In the genomic region with DNA sequence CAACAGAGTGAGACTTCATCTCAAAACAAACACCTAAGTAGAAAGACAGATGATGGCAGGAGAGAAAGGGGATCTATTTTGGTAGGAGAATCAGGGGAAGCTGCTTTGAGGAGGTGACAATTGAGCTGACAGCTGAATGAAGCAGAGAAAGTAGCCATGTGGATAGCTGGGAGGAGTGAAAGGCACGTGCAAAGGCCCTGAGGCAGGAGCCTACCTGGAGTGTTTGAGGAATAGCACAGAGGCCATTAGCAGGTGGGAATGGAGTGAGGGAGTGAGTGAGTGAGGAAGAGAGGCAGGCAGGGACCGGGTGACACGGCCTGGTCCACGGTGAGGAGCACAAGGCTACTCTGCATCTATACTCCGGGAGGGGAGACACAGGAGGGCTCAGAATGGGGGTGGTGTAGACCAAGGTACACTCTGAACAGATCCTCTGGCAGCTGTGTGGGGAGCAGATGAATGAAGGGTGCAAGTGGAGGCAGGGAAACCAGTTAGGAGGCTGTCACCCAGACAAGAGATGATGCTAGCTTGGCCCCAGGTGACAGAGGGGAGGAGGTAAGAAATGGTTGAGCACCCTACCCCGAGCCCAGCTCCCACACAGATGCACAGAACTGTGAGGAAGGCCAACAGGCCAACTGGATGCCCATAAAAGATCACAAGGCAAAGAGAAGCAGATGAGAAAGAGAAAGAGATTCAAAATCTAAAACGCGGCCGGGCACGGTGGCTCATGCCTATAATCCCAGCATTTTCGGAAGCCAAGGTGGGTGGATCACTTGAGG, we compare ENCODE assay signal across 22 cellular contexts. TPM values are rescaled to one million over a fixed set of nuclear protein-coding genes. Genes with fewer than 3 reads are reported as not detected.
DNase-seq lines count a peak whose midpoint lies in the region; ATAC-seq and TF ChIP-seq lines count a peak whose summit lies in the region.
"Had no signal": no experiment of that assay in that cellular context is flagged by ENCODE, and none has a peak within 500 bp of the region (broad histone marks: within the 10 kb centered on the region; RNA-seq: fewer than 3 reads in every experiment).

No MANE protein-coding gene starts in this region.

- H3K4me1 Mint-ChIP-seq in activated CD4-positive, alpha-beta T cell treated with anti-CD3 and anti-CD28 coated beads, Interleukin-2, amount 10 ng/mL, durations not matched to agents 7 days and 5 days: peaks cover 95% of the 10 kb centered on the region
- peaks cover 67 to 71% (median 68%) of the 10 kb centered on the region in 3 donors for H3K4me1 Mint-ChIP-seq in IgD-negative memory B cell
- peaks cover 93% of the 10 kb centered on the region for H3K4me1 Mint-ChIP-seq in activated naive CD8-positive, alpha-beta T cell (ENCODE audit: low read depth)
- H3K4me1 Mint-ChIP-seq in nephron progenitor cell: peaks cover 42% of the 10 kb centered on the region

- peak overlapping the region; percentile 93 for H3K27ac Mint-ChIP-seq in activated CD4-positive, alpha-beta T cell treated with anti-CD3 and anti-CD28 coated beads, Interleukin-2, amount 10 ng/mL, durations not matched to agents 7 days and 5 days
- H3K27ac Mint-ChIP-seq in IgD-negative memory B cell: peak overlapping the region; percentile 86 to 92 (median 88)
- H3K27ac Mint-ChIP-seq in activated naive CD8-positive, alpha-beta T cell: peak overlapping the region; percentile 99
- peak overlapping the region; percentile 70 for H3K27ac Mint-ChIP-seq in nephron progenitor cell
- H3K27ac Mint-ChIP-seq: brain had no signal

- H3K9me3 Mint-ChIP-seq in activated CD4-positive, alpha-beta T cell treated with anti-CD3 and anti-CD28 coated beads, Interleukin-2, amount 10 ng/mL, durations not matched to agents 7 days and 5 days: no peaks in the 10 kb centered on the region
- no peaks in the 10 kb centered on the region for H3K9me3 Mint-ChIP-seq in IgD-negative memory B cell
- no peaks in the 10 kb centered on the region for H3K9me3 Mint-ChIP-seq in activated naive CD8-positive, alpha-beta T cell (ENCODE audit: low read depth)
- no peaks in the 10 kb centered on the region for H3K9me3 Mint-ChIP-seq in nephron progenitor cell
- H3K9me3 Mint-ChIP-seq: H9 had no signal

- no peak for TF ChIP-seq CTCF in nephron progenitor cell (IDR thresholded peaks at IDR 0.05)

- peaks cover 69% of the 10 kb centered on the region for H3K36me3 Mint-ChIP-seq in activated CD4-positive, alpha-beta T cell treated with anti-CD3 and anti-CD28 coated beads, Interleukin-2, amount 10 ng/mL, durations not matched to agents 7 days and 5 days (ENCODE audit: low read depth)
- H3K36me3 Mint-ChIP-seq in IgD-negative memory B cell (peaks cover 5% of the 10 kb centered on the region), nephron progenitor cell (ENCODE audit: low read depth) (no peaks in the 10 kb centered on the region)
- H3K36me3 Mint-ChIP-seq in activated naive CD8-positive, alpha-beta T cell: peaks cover 25% of the 10 kb centered on the region
- H3K36me3 Mint-ChIP-seq: brain had no signal

- POLR2A ChIA-PET in activated CD4-positive, alpha-beta T cell treated with anti-CD3 and anti-CD28 coated beads, Interleukin-2, amount 10 ng/mL, durations not matched to agents 7 days and 5 days (lab: Charles Lee): interaction anchor here (1.1 kb wide), 1 partner anchor 18 kb away, joined by 3 read pairs; no protein-coding TSS in a partner anchor

- no peak for DNase-seq in activated CD4-positive, alpha-beta T cell treated with anti-CD3 and anti-CD28 coated beads, Interleukin-2, amount 10 ng/mL, durations not matched to agents 7 days and 5 days
- no peak for DNase-seq in activated CD4-positive, alpha-beta T cell treated with anti-CD3 and anti-CD28 coated beads, Interleukin-2, amount 50 U/mL, for 1 hour
- DNase-seq in nephron progenitor cell (no peak), globus pallidus (ENCODE audit: low spot score) (no peak), NCI-H2196 (lab: John Stamatoyannopoulos, UW; ENCODE audit: unreplicated experiment) (no peak)
- DNase-seq: activated CD4-positive, CD25-positive, alpha-beta regulatory T cell treated with anti-CD3 and anti-CD28 coated beads, Interleukin-2, amount 50 U/mL, for 72 hours; activated effector memory CD4-positive, alpha-beta T cell treated with Interleukin-2 at 50 U/mL for 16 hours; dorsolateral prefrontal cortex; H9; heart right ventricle; kidney; NCI-H82; occipital lobe; RPMI8226; sigmoid colon; stimulated activated CD4-positive, alpha-beta T cell treated with anti-CD3 and anti-CD28 coated beads, Interleukin-2, amount 100 ng/mL, for 48 hours; transverse colon had no signal

- CTCF ChIA-PET in activated CD4-positive, alpha-beta T cell treated with anti-CD3 and anti-CD28 coated beads, Interleukin-2, amount 10 ng/mL, durations not matched to agents 7 days and 5 days (lab: Charles Lee): interaction anchor here (1.0 to 2.1 kb wide), 4 partner anchors 8 to 24 kb away, joined by 3 to 8 read pairs (median 3); no protein-coding TSS in a partner anchor

- no peak overlapping the region for H3K4me3 Mint-ChIP-seq in activated CD4-positive, alpha-beta T cell treated with anti-CD3 and anti-CD28 coated beads, Interleukin-2, amount 10 ng/mL, durations not matched to agents 7 days and 5 days
- H3K4me3 Mint-ChIP-seq in IgD-negative memory B cell (peak overlapping the region in 2 of 4 donors; percentile 49 to 93), nephron progenitor cell (no peak overlapping the region)
- H3K4me3 Mint-ChIP-seq in activated naive CD8-positive, alpha-beta T cell: peak overlapping the region; percentile 74
- H3K4me3 Mint-ChIP-seq: brain, H9 had no signal

- ATAC-seq in HG03045 (IDR thresholded peaks at IDR 0.05; ENCODE audit: unreplicated experiment): no peak
- ATAC-seq: A549 had no signal

- no peaks in the 10 kb centered on the region for H3K27me3 Mint-ChIP-seq in activated CD4-positive, alpha-beta T cell treated with anti-CD3 and anti-CD28 coated beads, Interleukin-2, amount 10 ng/mL, durations not matched to agents 7 days and 5 days
- H3K27me3 Mint-ChIP-seq in IgD-negative memory B cell (no peaks in the 10 kb centered on the region), nephron progenitor cell (ENCODE audit: low read depth, poor library complexity) (peaks cover 5% of the 10 kb centered on the region)
- no peaks in the 10 kb centered on the region for H3K27me3 Mint-ChIP-seq in activated naive CD8-positive, alpha-beta T cell
- H3K27me3 Mint-ChIP-seq: brain had no signal

RNA-seq across cellular contexts. Expression of a gene that starts 43.6 kb away (rescaled TPM):
- 10 to 100 TPM; 62.0 to 68.8 TPM for total RNA-seq in activated CD4-positive, alpha-beta T cell treated with anti-CD3 and anti-CD28 coated beads, Interleukin-2, amount 10 ng/mL, durations not matched to agents 7 days and 5 days
- 17.4 TPM for polyA plus RNA-seq in IgD-negative memory B cell
